8 cellular contexts compared by ENCODE assay signal in the genomic region with DNA sequence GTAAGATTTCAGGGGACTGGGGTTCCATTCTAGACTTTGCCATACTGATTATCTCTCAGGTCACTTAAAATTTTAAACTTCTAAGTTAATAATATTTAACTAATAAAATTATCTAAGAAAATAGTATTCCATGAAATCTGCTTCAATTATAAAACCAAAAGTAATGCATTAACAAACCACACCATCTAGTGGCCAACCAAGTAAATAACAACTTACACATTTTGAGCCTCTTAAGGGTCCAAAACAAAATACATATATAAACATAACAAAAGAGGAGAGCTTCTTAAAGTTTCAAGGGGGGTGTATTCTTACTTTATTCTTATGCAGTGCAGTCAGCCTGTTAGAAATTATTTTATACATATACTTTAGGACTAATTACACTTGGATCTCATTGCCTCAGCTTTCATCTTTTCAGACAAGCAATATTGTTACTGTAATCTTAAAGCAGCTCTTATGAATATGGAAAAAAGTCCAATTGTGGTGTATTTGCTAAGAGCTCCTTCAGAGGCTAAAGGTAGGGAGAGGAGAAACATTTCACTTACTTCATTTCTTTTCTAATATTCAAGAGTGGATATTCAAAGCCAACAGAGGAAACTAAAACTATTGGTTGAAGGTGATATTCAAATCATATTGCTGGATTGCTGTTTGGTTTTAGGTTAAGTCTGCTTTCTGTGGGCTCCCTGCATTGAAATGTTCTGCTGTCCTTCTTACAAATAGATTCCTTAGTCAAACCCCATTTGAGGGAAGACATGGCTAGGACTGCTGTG.
DNase-seq lines count a peak whose midpoint lies in the region; ATAC-seq, FAIRE-seq and TF ChIP-seq lines count a peak whose summit lies in the region.

No MANE protein-coding gene starts in this region.

- no peak overlapping the region for H3K27ac ChIP-seq in parathyroid adenoma

- no peaks in the 10 kb centered on the region for H3K4me1 ChIP-seq in parathyroid adenoma

- no peaks in the 10 kb centered on the region for H3K36me3 ChIP-seq in parathyroid adenoma (ENCODE audit: control insufficient read depth, insufficient read depth, low read length)

- no peak overlapping the region for H3K9ac ChIP-seq in parathyroid adenoma

- H3K79me2 ChIP-seq in parathyroid adenoma, result no peaks in the 10 kb centered on the region

- H2AFZ ChIP-seq in parathyroid adenoma, result no peak overlapping the region

- no peak overlapping the region for H3K4me2 ChIP-seq in parathyroid adenoma (ENCODE audit: low read length)

- no peaks in the 10 kb centered on the region for H3K27me3 ChIP-seq in parathyroid adenoma (ENCODE audit: control insufficient read depth, insufficient read depth, low read length)

- peak; percentile 84 for FAIRE-seq in RCC 7860 (lab: Jason Lieb, UNC)

- H3K9me3 ChIP-seq in parathyroid adenoma (ENCODE audit: control insufficient read depth, low read length), result no peaks in the 10 kb centered on the region

- peak; percentile 52 for ATAC-seq in GM19324 (IDR thresholded peaks at IDR 0.05; ENCODE audit: low FRiP score, unreplicated experiment)
- ATAC-seq in HG03196 (IDR thresholded peaks at IDR 0.05; ENCODE audit: unreplicated experiment), result peak; percentile 26
- no peak for ATAC-seq in HG03108 (IDR thresholded peaks at IDR 0.05; ENCODE audit: unreplicated experiment)

- DNase-seq in DMS 273 (lab: John Stamatoyannopoulos, UW; ENCODE audit: unreplicated experiment) (peak; percentile 45), RCC 7860 (ENCODE audit: low spot score) (peak; percentile 5), epithelial cell of esophagus (ENCODE audit: low read depth) (peak; percentile 51), NCI-H2081 treated with DMSO at 0.1 percent for 48 hours (lab: John Stamatoyannopoulos, UW) (no peak)

- no peak overlapping the region for H3K4me3 ChIP-seq in epithelial cell of esophagus (ENCODE audit: low read length)
- no peak overlapping the region for H3K4me3 ChIP-seq in parathyroid adenoma (ENCODE audit: low read depth, low read length)

- TF ChIP-seq CTCF in epithelial cell of esophagus (IDR thresholded peaks at IDR 0.05; ENCODE audit: insufficient read depth, low read depth, low read length, missing control alignments), result peak; percentile 51
- TF ChIP-seq CTCF in parathyroid adenoma (IDR thresholded peaks at IDR 0.05), result peak; percentile 58
